Comparison of ENCODE assay signal across 1 cellular context in the genomic region with DNA sequence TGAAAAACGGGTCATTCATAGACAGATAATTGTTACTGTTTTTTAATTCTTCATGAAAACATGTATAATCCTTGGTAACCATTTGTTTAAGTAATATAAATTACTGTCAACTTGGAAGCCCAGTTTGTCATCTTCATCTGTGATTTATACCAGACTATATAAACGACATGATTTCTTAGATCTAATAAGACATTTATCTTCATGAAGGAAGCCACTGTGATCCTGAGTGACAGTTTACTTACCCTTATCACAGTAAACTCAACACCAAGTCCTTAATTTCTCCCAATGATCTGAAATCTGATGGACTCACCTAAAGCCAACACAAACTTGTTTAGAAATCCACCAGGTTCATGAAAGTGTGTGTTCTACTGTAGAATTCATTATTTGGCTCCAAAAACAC.
A peak's percentile ranks its signal among the peaks of the same experiment; 100 is the strongest.
TF ChIP-seq lines count a peak whose summit lies in the region.

No MANE protein-coding gene starts in this region.

TF ChIP-seq in K562, 482 proteins besides CTCF, POLR2A, EP300 and RAD21 (continued from another document and continues in another):
- TF ChIP-seq, protein P1, sequence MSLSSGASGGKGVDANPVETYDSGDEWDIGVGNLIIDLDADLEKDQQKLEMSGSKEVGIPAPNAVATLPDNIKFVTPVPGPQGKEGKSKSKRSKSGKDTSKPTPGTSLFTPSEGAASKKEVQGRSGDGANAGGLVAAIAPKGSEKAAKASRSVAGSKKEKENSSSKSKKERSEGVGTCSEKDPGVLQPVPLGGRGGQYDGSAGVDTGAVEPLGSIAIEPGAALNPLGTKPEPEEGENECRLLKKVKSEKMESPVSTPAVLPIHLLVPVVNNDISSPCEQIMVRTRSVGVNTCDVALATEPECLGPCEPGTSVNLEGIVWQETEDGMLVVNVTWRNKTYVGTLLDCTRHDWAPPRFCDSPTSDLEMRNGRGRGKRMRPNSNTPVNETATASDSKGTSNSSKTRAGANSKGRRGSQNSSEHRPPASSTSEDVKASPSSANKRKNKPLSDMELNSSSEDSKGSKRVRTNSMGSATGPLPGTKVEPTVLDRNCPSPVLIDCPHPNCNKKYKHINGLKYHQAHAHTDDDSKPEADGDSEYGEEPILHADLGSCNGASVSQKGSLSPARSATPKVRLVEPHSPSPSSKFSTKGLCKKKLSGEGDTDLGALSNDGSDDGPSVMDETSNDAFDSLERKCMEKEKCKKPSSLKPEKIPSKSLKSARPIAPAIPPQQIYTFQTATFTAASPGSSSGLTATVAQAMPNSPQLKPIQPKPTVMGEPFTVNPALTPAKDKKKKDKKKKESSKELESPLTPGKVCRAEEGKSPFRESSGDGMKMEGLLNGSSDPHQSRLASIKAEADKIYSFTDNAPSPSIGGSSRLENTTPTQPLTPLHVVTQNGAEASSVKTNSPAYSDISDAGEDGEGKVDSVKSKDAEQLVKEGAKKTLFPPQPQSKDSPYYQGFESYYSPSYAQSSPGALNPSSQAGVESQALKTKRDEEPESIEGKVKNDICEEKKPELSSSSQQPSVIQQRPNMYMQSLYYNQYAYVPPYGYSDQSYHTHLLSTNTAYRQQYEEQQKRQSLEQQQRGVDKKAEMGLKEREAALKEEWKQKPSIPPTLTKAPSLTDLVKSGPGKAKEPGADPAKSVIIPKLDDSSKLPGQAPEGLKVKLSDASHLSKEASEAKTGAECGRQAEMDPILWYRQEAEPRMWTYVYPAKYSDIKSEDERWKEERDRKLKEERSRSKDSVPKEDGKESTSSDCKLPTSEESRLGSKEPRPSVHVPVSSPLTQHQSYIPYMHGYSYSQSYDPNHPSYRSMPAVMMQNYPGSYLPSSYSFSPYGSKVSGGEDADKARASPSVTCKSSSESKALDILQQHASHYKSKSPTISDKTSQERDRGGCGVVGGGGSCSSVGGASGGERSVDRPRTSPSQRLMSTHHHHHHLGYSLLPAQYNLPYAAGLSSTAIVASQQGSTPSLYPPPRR (CRISPR knock-in tag; IDR thresholded peaks at IDR 0.05; ENCODE audit: borderline replicate concordance): no peak
- TF ChIP-seq, protein P2, sequence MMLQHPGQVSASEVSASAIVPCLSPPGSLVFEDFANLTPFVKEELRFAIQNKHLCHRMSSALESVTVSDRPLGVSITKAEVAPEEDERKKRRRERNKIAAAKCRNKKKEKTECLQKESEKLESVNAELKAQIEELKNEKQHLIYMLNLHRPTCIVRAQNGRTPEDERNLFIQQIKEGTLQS (IDR thresholded peaks at IDR 0.05): no peak
- TF ChIP-seq, protein P2 (CRISPR knock-in tag; conservative IDR thresholded peaks at IDR 0.05): no peak
- TF ChIP-seq, protein P3, sequence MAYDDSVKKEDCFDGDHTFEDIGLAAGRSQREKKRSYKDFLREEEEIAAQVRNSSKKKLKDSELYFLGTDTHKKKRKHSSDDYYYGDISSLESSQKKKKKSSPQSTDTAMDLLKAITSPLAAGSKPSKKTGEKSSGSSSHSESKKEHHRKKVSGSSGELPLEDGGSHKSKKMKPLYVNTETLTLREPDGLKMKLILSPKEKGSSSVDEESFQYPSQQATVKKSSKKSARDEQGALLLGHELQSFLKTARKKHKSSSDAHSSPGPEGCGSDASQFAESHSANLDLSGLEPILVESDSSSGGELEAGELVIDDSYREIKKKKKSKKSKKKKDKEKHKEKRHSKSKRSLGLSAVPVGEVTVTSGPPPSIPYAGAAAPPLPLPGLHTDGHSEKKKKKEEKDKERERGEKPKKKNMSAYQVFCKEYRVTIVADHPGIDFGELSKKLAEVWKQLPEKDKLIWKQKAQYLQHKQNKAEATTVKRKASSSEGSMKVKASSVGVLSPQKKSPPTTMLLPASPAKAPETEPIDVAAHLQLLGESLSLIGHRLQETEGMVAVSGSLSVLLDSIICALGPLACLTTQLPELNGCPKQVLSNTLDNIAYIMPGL (CRISPR knock-in tag; IDR thresholded peaks at IDR 0.05): no peak
- TF ChIP-seq ESRRB (CRISPR knock-in tag; IDR thresholded peaks at IDR 0.05; ENCODE audit: borderline replicate concordance) (no peak), ZFP1 (CRISPR knock-in tag; IDR thresholded peaks at IDR 0.05) (no peak), NFIX (CRISPR knock-in tag; IDR thresholded peaks at IDR 0.05; ENCODE audit: low read depth) (no peak), MEIS2 (IDR thresholded peaks at IDR 0.05; ENCODE audit: partially characterized antibody) (peak; percentile 64), ZNF76 (CRISPR knock-in tag; IDR thresholded peaks at IDR 0.05; ENCODE audit: borderline replicate concordance) (no peak), POLR2H (tag; IDR thresholded peaks at IDR 0.05; ENCODE audit: low read depth) (no peak), SNIP1 (IDR thresholded peaks at IDR 0.05; ENCODE audit: low read depth) (no peak), MXI1 (IDR thresholded peaks at IDR 0.05; ENCODE audit: low read depth, low read length) (no peak)
- TF ChIP-seq, protein P4, sequence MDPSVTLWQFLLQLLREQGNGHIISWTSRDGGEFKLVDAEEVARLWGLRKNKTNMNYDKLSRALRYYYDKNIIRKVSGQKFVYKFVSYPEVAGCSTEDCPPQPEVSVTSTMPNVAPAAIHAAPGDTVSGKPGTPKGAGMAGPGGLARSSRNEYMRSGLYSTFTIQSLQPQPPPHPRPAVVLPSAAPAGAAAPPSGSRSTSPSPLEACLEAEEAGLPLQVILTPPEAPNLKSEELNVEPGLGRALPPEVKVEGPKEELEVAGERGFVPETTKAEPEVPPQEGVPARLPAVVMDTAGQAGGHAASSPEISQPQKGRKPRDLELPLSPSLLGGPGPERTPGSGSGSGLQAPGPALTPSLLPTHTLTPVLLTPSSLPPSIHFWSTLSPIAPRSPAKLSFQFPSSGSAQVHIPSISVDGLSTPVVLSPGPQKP (CRISPR knock-in tag; IDR thresholded peaks at IDR 0.05): no peak
- TF ChIP-seq, protein P5, sequence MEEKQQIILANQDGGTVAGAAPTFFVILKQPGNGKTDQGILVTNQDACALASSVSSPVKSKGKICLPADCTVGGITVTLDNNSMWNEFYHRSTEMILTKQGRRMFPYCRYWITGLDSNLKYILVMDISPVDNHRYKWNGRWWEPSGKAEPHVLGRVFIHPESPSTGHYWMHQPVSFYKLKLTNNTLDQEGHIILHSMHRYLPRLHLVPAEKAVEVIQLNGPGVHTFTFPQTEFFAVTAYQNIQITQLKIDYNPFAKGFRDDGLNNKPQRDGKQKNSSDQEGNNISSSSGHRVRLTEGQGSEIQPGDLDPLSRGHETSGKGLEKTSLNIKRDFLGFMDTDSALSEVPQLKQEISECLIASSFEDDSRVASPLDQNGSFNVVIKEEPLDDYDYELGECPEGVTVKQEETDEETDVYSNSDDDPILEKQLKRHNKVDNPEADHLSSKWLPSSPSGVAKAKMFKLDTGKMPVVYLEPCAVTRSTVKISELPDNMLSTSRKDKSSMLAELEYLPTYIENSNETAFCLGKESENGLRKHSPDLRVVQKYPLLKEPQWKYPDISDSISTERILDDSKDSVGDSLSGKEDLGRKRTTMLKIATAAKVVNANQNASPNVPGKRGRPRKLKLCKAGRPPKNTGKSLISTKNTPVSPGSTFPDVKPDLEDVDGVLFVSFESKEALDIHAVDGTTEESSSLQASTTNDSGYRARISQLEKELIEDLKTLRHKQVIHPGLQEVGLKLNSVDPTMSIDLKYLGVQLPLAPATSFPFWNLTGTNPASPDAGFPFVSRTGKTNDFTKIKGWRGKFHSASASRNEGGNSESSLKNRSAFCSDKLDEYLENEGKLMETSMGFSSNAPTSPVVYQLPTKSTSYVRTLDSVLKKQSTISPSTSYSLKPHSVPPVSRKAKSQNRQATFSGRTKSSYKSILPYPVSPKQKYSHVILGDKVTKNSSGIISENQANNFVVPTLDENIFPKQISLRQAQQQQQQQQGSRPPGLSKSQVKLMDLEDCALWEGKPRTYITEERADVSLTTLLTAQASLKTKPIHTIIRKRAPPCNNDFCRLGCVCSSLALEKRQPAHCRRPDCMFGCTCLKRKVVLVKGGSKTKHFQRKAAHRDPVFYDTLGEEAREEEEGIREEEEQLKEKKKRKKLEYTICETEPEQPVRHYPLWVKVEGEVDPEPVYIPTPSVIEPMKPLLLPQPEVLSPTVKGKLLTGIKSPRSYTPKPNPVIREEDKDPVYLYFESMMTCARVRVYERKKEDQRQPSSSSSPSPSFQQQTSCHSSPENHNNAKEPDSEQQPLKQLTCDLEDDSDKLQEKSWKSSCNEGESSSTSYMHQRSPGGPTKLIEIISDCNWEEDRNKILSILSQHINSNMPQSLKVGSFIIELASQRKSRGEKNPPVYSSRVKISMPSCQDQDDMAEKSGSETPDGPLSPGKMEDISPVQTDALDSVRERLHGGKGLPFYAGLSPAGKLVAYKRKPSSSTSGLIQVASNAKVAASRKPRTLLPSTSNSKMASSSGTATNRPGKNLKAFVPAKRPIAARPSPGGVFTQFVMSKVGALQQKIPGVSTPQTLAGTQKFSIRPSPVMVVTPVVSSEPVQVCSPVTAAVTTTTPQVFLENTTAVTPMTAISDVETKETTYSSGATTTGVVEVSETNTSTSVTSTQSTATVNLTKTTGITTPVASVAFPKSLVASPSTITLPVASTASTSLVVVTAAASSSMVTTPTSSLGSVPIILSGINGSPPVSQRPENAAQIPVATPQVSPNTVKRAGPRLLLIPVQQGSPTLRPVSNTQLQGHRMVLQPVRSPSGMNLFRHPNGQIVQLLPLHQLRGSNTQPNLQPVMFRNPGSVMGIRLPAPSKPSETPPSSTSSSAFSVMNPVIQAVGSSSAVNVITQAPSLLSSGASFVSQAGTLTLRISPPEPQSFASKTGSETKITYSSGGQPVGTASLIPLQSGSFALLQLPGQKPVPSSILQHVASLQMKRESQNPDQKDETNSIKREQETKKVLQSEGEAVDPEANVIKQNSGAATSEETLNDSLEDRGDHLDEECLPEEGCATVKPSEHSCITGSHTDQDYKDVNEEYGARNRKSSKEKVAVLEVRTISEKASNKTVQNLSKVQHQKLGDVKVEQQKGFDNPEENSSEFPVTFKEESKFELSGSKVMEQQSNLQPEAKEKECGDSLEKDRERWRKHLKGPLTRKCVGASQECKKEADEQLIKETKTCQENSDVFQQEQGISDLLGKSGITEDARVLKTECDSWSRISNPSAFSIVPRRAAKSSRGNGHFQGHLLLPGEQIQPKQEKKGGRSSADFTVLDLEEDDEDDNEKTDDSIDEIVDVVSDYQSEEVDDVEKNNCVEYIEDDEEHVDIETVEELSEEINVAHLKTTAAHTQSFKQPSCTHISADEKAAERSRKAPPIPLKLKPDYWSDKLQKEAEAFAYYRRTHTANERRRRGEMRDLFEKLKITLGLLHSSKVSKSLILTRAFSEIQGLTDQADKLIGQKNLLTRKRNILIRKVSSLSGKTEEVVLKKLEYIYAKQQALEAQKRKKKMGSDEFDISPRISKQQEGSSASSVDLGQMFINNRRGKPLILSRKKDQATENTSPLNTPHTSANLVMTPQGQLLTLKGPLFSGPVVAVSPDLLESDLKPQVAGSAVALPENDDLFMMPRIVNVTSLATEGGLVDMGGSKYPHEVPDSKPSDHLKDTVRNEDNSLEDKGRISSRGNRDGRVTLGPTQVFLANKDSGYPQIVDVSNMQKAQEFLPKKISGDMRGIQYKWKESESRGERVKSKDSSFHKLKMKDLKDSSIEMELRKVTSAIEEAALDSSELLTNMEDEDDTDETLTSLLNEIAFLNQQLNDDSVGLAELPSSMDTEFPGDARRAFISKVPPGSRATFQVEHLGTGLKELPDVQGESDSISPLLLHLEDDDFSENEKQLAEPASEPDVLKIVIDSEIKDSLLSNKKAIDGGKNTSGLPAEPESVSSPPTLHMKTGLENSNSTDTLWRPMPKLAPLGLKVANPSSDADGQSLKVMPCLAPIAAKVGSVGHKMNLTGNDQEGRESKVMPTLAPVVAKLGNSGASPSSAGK (IDR thresholded peaks at IDR 0.05): no peak
- TF ChIP-seq, protein P6, sequence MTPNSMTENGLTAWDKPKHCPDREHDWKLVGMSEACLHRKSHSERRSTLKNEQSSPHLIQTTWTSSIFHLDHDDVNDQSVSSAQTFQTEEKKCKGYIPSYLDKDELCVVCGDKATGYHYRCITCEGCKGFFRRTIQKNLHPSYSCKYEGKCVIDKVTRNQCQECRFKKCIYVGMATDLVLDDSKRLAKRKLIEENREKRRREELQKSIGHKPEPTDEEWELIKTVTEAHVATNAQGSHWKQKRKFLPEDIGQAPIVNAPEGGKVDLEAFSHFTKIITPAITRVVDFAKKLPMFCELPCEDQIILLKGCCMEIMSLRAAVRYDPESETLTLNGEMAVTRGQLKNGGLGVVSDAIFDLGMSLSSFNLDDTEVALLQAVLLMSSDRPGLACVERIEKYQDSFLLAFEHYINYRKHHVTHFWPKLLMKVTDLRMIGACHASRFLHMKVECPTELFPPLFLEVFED (CRISPR knock-in tag; conservative IDR thresholded peaks at IDR 0.05): no peak
- TF ChIP-seq, protein P7, sequence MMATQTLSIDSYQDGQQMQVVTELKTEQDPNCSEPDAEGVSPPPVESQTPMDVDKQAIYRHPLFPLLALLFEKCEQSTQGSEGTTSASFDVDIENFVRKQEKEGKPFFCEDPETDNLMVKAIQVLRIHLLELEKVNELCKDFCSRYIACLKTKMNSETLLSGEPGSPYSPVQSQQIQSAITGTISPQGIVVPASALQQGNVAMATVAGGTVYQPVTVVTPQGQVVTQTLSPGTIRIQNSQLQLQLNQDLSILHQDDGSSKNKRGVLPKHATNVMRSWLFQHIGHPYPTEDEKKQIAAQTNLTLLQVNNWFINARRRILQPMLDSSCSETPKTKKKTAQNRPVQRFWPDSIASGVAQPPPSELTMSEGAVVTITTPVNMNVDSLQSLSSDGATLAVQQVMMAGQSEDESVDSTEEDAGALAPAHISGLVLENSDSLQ (IDR thresholded peaks at IDR 0.05): peak; percentile 58
- TF ChIP-seq, protein P8, sequence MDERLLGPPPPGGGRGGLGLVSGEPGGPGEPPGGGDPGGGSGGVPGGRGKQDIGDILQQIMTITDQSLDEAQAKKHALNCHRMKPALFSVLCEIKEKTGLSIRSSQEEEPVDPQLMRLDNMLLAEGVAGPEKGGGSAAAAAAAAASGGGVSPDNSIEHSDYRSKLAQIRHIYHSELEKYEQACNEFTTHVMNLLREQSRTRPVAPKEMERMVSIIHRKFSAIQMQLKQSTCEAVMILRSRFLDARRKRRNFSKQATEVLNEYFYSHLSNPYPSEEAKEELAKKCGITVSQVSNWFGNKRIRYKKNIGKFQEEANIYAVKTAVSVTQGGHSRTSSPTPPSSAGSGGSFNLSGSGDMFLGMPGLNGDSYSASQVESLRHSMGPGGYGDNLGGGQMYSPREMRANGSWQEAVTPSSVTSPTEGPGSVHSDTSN (CRISPR knock-in tag; IDR thresholded peaks at IDR 0.05; ENCODE audit: low read depth): no peak
- TF ChIP-seq, protein P8 (tag; conservative IDR thresholded peaks at IDR 0.05; ENCODE audit: low read depth): peak; percentile 69
